ENCODE assay signal across 21 cellular contexts in genomic region chr12:74514098-74514872, GRCh38.
"Had no signal": no experiment of that assay in that cellular context is flagged by ENCODE, and none has a peak within 500 bp of the region (broad histone marks: within the 10 kb centered on the region; RNA-seq: fewer than 3 reads in every experiment).

No MANE protein-coding gene starts in this region.

- H2AFZ ChIP-seq: parathyroid adenoma had no signal

- H3K27ac ChIP-seq: ascending aorta, gastrocnemius medialis, parathyroid adenoma, tibial artery, vagina had no signal

- H3K36me3 Mint-ChIP-seq: natural killer cell had no signal

- H3K36me3 ChIP-seq: ascending aorta, gastrocnemius medialis, tibial artery, vagina had no signal

- DNase-seq: activated CD4-positive, alpha-beta T cell treated with anti-CD3 and anti-CD28 coated beads, Interleukin-2, amount 10 ng/mL, durations not matched to agents 7 days and 5 days; activated CD8-positive, alpha-beta T cell treated with anti-CD3 and anti-CD28 coated beads, Interleukin-2, amount 10 ng/mL, durations not matched to agents 7 days and 5 days; activated naive CD4-positive, alpha-beta T cell treated with anti-CD3 and anti-CD28 coated beads, Interleukin-2, amount 50 U/mL, for 16 hours; activated T-cell treated with anti-CD3 and anti-CD28 coated beads, Interleukin-2, amount 50 U/mL, for 24 hours; cortex of kidney; gastrocnemius medialis; head of caudate nucleus; kidney glomerular epithelial cell; mesendoderm; natural killer cell; stimulated activated CD4-positive, alpha-beta T cell treated with anti-CD3 and anti-CD28 coated beads, Interleukin-12 subunit alpha, Interleukin-12 subunit beta, amount 100 ng/mL, for 4 hours; stimulated activated CD4-positive, alpha-beta T cell treated with anti-CD3 and anti-CD28 coated beads, Interleukin-1b, Interleukin-23, amount 100 ng/mL, for 48 hours; stimulated activated naive CD8-positive, alpha-beta T cell treated with anti-CD3 and anti-CD28 coated beads, Interleukin-15, Interleukin-2, amounts not matched to agents 100 U/mL and 50 U/mL, for 24 hours; substantia nigra; T1000; tibial artery had no signal

- H3K4me1 Mint-ChIP-seq: activated CD4-positive, alpha-beta T cell treated with anti-CD3 and anti-CD28 coated beads, Interleukin-2, amount 10 ng/mL, durations not matched to agents 7 days and 5 days; natural killer cell had no signal

- H3K9me3 ChIP-seq: ascending aorta, gastrocnemius medialis, tibial artery, vagina had no signal

- H3K27me3 ChIP-seq: ascending aorta, gastrocnemius medialis, tibial artery, vagina had no signal

- H3K27ac Mint-ChIP-seq: activated CD4-positive, alpha-beta T cell treated with anti-CD3 and anti-CD28 coated beads, Interleukin-2, amount 10 ng/mL, durations not matched to agents 7 days and 5 days; activated CD8-positive, alpha-beta T cell treated with anti-CD3 and anti-CD28 coated beads, Interleukin-2, amount 10 ng/mL, durations not matched to agents 7 days and 5 days; activated T-cell treated with anti-CD3 and anti-CD28 coated beads, Interleukin-2, amount 50 U/mL, for 24 hours; activated T-helper 2 cell treated with anti-CD3 and anti-CD28 coated beads, Interferon-gamma antibody, Interleukin-2, Interleukin-4, amounts not matched to agents 10 μg/mL and 5 μg/mL and 100 μg/mL, durations not matched to agents 14 hours and 24 hours and 36 hours; natural killer cell had no signal

- H3K4me3 ChIP-seq: ascending aorta, gastrocnemius medialis, tibial artery, vagina had no signal

- H3K79me2 ChIP-seq: parathyroid adenoma had no signal

- ATAC-seq: activated CD4-positive, CD25-positive, alpha-beta regulatory T cell treated with anti-CD3 and anti-CD28 coated beads, Interleukin-2, amount 50 U/mL, for 24 hours; activated CD8-positive, alpha-beta T cell treated with anti-CD3 and anti-CD28 coated beads, Interleukin-2, amount 10 ng/mL, durations not matched to agents 7 days and 5 days; gastrocnemius medialis; natural killer cell; stimulated activated naive CD8-positive, alpha-beta T cell treated with anti-CD3 and anti-CD28 coated beads, Interleukin-15, Interleukin-2, amounts not matched to agents 100 U/mL and 50 U/mL, for 24 hours had no signal

- H3K4me3 Mint-ChIP-seq: activated CD4-positive, alpha-beta T cell treated with anti-CD3 and anti-CD28 coated beads, Interleukin-2, amount 10 ng/mL, durations not matched to agents 7 days and 5 days; activated CD8-positive, alpha-beta T cell treated with anti-CD3 and anti-CD28 coated beads, Interleukin-2, amount 10 ng/mL, durations not matched to agents 7 days and 5 days; activated T-cell treated with anti-CD3 and anti-CD28 coated beads, Interleukin-2, amount 50 U/mL, for 24 hours; natural killer cell had no signal

- H3K9ac ChIP-seq: parathyroid adenoma had no signal

- H3K4me1 ChIP-seq: ascending aorta, gastrocnemius medialis, parathyroid adenoma, tibial artery, vagina had no signal

- H3K9me3 Mint-ChIP-seq: activated CD4-positive, alpha-beta T cell treated with anti-CD3 and anti-CD28 coated beads, Interleukin-2, amount 10 ng/mL, durations not matched to agents 7 days and 5 days; activated T-cell treated with anti-CD3 and anti-CD28 coated beads, Interleukin-2, amount 50 U/mL, for 24 hours; activated T-helper 2 cell treated with anti-CD3 and anti-CD28 coated beads, Interferon-gamma antibody, Interleukin-2, Interleukin-4, amounts not matched to agents 10 μg/mL and 5 μg/mL and 100 μg/mL, durations not matched to agents 14 hours and 24 hours and 36 hours; natural killer cell had no signal
